In the genomic region with DNA sequence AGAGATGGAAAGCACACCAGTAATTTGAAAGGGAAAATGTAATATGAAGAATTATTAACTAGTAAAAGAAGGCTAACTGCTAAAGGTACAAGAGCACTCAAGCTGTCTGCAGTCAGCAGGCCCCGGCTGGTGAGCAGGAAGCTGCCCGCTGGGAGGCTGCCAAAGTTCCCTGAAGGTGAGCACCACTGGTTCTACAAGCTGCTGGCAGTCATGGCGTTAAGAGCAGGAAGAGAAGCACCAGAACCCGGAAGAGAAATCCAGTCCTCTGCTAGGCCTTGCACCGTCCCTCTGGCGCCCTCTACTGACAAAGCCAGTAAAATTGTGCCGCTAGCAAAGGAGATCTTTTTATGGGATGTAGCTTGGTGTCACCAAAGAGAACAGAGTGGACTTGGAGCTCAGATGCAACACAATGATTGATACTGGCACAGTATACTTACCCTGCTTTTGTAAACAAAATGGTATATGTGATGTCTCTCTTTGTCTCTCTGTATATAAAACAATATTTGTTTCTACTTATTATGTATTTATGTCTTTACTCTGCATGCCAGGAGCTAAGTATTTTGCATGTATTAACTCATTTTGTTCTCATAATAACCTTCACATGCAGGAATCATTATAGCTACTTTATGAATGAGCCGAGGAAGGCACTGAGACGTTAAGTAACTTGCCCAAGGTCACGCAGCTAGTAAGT, we compare ENCODE assay signal across 1 cellular context.
A peak's percentile ranks its signal among the peaks of the same experiment; 100 is the strongest.
TF ChIP-seq lines count a peak whose summit lies in the region.

No MANE protein-coding gene starts in this region.

TF ChIP-seq in HepG2, 621 proteins besides CTCF, POLR2A, EP300 and RAD21 (continued from another document and continues in another):
- TF ChIP-seq, protein P1, sequence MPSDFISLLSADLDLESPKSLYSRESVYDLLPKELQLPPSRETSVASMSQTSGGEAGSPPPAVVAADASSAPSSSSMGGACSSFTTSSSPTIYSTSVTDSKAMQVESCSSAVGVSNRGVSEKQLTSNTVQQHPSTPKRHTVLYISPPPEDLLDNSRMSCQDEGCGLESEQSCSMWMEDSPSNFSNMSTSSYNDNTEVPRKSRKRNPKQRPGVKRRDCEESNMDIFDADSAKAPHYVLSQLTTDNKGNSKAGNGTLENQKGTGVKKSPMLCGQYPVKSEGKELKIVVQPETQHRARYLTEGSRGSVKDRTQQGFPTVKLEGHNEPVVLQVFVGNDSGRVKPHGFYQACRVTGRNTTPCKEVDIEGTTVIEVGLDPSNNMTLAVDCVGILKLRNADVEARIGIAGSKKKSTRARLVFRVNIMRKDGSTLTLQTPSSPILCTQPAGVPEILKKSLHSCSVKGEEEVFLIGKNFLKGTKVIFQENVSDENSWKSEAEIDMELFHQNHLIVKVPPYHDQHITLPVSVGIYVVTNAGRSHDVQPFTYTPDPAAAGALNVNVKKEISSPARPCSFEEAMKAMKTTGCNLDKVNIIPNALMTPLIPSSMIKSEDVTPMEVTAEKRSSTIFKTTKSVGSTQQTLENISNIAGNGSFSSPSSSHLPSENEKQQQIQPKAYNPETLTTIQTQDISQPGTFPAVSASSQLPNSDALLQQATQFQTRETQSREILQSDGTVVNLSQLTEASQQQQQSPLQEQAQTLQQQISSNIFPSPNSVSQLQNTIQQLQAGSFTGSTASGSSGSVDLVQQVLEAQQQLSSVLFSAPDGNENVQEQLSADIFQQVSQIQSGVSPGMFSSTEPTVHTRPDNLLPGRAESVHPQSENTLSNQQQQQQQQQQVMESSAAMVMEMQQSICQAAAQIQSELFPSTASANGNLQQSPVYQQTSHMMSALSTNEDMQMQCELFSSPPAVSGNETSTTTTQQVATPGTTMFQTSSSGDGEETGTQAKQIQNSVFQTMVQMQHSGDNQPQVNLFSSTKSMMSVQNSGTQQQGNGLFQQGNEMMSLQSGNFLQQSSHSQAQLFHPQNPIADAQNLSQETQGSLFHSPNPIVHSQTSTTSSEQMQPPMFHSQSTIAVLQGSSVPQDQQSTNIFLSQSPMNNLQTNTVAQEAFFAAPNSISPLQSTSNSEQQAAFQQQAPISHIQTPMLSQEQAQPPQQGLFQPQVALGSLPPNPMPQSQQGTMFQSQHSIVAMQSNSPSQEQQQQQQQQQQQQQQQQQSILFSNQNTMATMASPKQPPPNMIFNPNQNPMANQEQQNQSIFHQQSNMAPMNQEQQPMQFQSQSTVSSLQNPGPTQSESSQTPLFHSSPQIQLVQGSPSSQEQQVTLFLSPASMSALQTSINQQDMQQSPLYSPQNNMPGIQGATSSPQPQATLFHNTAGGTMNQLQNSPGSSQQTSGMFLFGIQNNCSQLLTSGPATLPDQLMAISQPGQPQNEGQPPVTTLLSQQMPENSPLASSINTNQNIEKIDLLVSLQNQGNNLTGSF (CRISPR knock-in tag; IDR thresholded peaks at IDR 0.05): no peak
- TF ChIP-seq FOXA1 (IDR thresholded peaks at IDR 0.05): no peak
- TF ChIP-seq FOXA1 (CRISPR knock-in tag; IDR thresholded peaks at IDR 0.05): peak; percentile 39; the same call in 1 of the 2 replicates
- TF ChIP-seq ISX (CRISPR knock-in tag; conservative IDR thresholded peaks at IDR 0.05): no peak
- TF ChIP-seq EHMT2 (IDR thresholded peaks at IDR 0.05; ENCODE audit: borderline replicate concordance, low read depth, low read length): peak; percentile 80; the same call in 1 of the 2 replicates
- peak; percentile 85 for TF ChIP-seq POLR2G (IDR thresholded peaks at IDR 0.05; ENCODE audit: low read depth, low read length)
- peak; percentile 95; the same call in 1 of the 2 replicates for TF ChIP-seq TARDBP (CRISPR knock-in tag; IDR thresholded peaks at IDR 0.05)
- TF ChIP-seq, protein P2, sequence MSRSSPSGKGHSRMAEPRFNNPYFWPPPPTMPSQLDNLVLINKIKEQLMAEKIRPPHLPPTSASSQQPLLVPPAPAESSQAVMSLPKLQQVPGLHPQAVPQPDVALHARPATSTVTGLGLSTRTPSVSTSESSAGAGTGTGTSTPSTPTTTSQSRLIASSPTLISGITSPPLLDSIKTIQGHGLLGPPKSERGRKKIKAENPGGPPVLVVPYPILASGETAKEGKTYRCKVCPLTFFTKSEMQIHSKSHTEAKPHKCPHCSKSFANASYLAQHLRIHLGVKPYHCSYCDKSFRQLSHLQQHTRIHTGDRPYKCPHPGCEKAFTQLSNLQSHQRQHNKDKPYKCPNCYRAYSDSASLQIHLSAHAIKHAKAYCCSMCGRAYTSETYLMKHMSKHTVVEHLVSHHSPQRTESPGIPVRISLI (CRISPR knock-in tag; IDR thresholded peaks at IDR 0.05; ENCODE audit: borderline replicate concordance): peak; percentile 48; the same call in 1 of the 2 replicates
- TF ChIP-seq RXRB (CRISPR knock-in tag; IDR thresholded peaks at IDR 0.05; ENCODE audit: borderline replicate concordance): peak; percentile 78
- TF ChIP-seq, protein P3, sequence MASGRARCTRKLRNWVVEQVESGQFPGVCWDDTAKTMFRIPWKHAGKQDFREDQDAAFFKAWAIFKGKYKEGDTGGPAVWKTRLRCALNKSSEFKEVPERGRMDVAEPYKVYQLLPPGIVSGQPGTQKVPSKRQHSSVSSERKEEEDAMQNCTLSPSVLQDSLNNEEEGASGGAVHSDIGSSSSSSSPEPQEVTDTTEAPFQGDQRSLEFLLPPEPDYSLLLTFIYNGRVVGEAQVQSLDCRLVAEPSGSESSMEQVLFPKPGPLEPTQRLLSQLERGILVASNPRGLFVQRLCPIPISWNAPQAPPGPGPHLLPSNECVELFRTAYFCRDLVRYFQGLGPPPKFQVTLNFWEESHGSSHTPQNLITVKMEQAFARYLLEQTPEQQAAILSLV (CRISPR knock-in tag; IDR thresholded peaks at IDR 0.05; ENCODE audit: borderline replicate concordance): no peak; the same call in 1 of the 2 replicates
- no peak for TF ChIP-seq ZNF30 (CRISPR knock-in tag; IDR thresholded peaks at IDR 0.05)
- no peak for TF ChIP-seq ATRX (CRISPR knock-in tag; IDR thresholded peaks at IDR 0.05; ENCODE audit: borderline replicate concordance)
- TF ChIP-seq, protein P4, sequence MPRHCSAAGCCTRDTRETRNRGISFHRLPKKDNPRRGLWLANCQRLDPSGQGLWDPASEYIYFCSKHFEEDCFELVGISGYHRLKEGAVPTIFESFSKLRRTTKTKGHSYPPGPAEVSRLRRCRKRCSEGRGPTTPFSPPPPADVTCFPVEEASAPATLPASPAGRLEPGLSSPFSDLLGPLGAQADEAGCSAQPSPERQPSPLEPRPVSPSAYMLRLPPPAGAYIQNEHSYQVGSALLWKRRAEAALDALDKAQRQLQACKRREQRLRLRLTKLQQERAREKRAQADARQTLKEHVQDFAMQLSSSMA (CRISPR knock-in tag; IDR thresholded peaks at IDR 0.05): no peak
- TF ChIP-seq ZMAT3 (CRISPR knock-in tag; conservative IDR thresholded peaks at IDR 0.05): peak; percentile 54
- TF ChIP-seq ZNF430 (CRISPR knock-in tag; IDR thresholded peaks at IDR 0.05): peak; percentile 68
- 0 out of 2 replicates have a peak, but pooled peaks have one; percentile 25 for TF ChIP-seq ZNF543 (CRISPR knock-in tag; IDR thresholded peaks at IDR 0.05)
- TF ChIP-seq, protein P5, sequence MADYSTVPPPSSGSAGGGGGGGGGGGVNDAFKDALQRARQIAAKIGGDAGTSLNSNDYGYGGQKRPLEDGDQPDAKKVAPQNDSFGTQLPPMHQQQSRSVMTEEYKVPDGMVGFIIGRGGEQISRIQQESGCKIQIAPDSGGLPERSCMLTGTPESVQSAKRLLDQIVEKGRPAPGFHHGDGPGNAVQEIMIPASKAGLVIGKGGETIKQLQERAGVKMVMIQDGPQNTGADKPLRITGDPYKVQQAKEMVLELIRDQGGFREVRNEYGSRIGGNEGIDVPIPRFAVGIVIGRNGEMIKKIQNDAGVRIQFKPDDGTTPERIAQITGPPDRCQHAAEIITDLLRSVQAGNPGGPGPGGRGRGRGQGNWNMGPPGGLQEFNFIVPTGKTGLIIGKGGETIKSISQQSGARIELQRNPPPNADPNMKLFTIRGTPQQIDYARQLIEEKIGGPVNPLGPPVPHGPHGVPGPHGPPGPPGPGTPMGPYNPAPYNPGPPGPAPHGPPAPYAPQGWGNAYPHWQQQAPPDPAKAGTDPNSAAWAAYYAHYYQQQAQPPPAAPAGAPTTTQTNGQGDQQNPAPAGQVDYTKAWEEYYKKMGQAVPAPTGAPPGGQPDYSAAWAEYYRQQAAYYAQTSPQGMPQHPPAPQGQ (CRISPR knock-in tag; IDR thresholded peaks at IDR 0.05; ENCODE audit: borderline replicate concordance): peak; percentile 82; the same call in 1 of the 2 replicates
- 0 out of 2 replicates have a peak, but pooled peaks have one; percentile 47 for TF ChIP-seq TBP (CRISPR knock-in tag; IDR thresholded peaks at IDR 0.05)
- no peak for TF ChIP-seq CHCHD3 (CRISPR knock-in tag; IDR thresholded peaks at IDR 0.05)
- no peak for TF ChIP-seq CREB1 (IDR thresholded peaks at IDR 0.05)
- peak; percentile 77 for TF ChIP-seq CREB1 (CRISPR knock-in tag; IDR thresholded peaks at IDR 0.05)
- TF ChIP-seq, protein P6, sequence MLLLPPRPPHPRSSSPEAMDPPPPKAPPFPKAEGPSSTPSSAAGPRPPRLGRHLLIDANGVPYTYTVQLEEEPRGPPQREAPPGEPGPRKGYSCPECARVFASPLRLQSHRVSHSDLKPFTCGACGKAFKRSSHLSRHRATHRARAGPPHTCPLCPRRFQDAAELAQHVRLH (CRISPR knock-in tag; IDR thresholded peaks at IDR 0.05; ENCODE audit: borderline replicate concordance, low read depth): peak; percentile 96
- TF ChIP-seq SRSF9 (IDR thresholded peaks at IDR 0.05; ENCODE audit: borderline replicate concordance, insufficient read depth, low read depth, low read length, poor library complexity, severe bottlenecking): no peak
- peak; percentile 93 for TF ChIP-seq BRD4 (CRISPR knock-in tag; IDR thresholded peaks at IDR 0.05)
- peak; percentile 75; the same call in 1 of the 2 replicates for TF ChIP-seq ZNF329 (CRISPR knock-in tag; IDR thresholded peaks at IDR 0.05; ENCODE audit: low read depth)
- no peak for TF ChIP-seq TCF7L2 (IDR thresholded peaks at IDR 0.05; ENCODE audit: low read depth, low read length)
- no peak for TF ChIP-seq JUND (CRISPR knock-in tag; IDR thresholded peaks at IDR 0.05)
- no peak for TF ChIP-seq ATM (IDR thresholded peaks at IDR 0.05; ENCODE audit: borderline replicate concordance)
- TF ChIP-seq ZSCAN29 (CRISPR knock-in tag; conservative IDR thresholded peaks at IDR 0.05): 0 out of 2 replicates have a peak, but pooled peaks have one; percentile 18
- no peak for TF ChIP-seq ZNF709 (CRISPR knock-in tag; IDR thresholded peaks at IDR 0.05)
- peak; percentile 30; the same call in 1 of the 2 replicates for TF ChIP-seq NFYC (CRISPR knock-in tag; IDR thresholded peaks at IDR 0.05)
- TF ChIP-seq ZNF124 (CRISPR knock-in tag; IDR thresholded peaks at IDR 0.05): peak; percentile 69; the same call in 1 of the 2 replicates
- TF ChIP-seq, protein P7, sequence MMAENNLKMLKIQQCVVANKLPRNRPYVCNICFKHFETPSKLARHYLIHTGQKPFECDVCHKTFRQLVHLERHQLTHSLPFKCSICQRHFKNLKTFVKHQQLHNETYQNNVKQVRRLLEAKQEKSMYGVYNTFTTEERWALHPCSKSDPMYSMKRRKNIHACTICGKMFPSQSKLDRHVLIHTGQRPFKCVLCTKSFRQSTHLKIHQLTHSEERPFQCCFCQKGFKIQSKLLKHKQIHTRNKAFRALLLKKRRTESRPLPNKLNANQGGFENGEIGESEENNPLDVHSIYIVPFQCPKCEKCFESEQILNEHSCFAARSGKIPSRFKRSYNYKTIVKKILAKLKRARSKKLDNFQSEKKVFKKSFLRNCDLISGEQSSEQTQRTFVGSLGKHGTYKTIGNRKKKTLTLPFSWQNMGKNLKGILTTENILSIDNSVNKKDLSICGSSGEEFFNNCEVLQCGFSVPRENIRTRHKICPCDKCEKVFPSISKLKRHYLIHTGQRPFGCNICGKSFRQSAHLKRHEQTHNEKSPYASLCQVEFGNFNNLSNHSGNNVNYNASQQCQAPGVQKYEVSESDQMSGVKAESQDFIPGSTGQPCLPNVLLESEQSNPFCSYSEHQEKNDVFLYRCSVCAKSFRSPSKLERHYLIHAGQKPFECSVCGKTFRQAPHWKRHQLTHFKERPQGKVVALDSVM (CRISPR knock-in tag; IDR thresholded peaks at IDR 0.05): 0 out of 2 replicates have a peak, but pooled peaks have one; percentile 58
- peak; percentile 72 for TF ChIP-seq FOSL2 (CRISPR knock-in tag; IDR thresholded peaks at IDR 0.05)
- TF ChIP-seq ZNF652 (CRISPR knock-in tag; IDR thresholded peaks at IDR 0.05; ENCODE audit: borderline replicate concordance, low read depth): peak; percentile 89
- TF ChIP-seq ZNF556 (CRISPR knock-in tag; IDR thresholded peaks at IDR 0.05; ENCODE audit: borderline replicate concordance): peak; percentile 56; the same call in 1 of the 2 replicates
- TF ChIP-seq, protein P8, sequence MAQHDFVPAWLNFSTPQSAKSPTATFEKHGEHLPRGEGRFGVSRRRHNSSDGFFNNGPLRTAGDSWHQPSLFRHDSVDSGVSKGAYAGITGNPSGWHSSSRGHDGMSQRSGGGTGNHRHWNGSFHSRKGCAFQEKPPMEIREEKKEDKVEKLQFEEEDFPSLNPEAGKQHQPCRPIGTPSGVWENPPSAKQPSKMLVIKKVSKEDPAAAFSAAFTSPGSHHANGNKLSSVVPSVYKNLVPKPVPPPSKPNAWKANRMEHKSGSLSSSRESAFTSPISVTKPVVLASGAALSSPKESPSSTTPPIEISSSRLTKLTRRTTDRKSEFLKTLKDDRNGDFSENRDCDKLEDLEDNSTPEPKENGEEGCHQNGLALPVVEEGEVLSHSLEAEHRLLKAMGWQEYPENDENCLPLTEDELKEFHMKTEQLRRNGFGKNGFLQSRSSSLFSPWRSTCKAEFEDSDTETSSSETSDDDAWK (CRISPR knock-in tag; IDR thresholded peaks at IDR 0.05): no peak
- peak; percentile 76; the same call in 1 of the 2 replicates for TF ChIP-seq SMYD3 (CRISPR knock-in tag; IDR thresholded peaks at IDR 0.05)
- TF ChIP-seq, protein P9, sequence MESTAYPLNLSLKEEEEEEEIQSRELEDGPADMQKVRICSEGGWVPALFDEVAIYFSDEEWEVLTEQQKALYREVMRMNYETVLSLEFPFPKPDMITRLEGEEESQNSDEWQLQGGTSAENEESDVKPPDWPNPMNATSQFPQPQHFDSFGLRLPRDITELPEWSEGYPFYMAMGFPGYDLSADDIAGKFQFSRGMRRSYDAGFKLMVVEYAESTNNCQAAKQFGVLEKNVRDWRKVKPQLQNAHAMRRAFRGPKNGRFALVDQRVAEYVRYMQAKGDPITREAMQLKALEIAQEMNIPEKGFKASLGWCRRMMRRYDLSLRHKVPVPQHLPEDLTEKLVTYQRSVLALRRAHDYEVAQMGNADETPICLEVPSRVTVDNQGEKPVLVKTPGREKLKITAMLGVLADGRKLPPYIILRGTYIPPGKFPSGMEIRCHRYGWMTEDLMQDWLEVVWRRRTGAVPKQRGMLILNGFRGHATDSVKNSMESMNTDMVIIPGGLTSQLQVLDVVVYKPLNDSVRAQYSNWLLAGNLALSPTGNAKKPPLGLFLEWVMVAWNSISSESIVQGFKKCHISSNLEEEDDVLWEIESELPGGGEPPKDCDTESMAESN (CRISPR knock-in tag; conservative IDR thresholded peaks at IDR 0.05): peak; percentile 69
- TF ChIP-seq ZNF747 (CRISPR knock-in tag; IDR thresholded peaks at IDR 0.05; ENCODE audit: borderline replicate concordance): peak; percentile 80; the same call in 1 of the 2 replicates
- TF ChIP-seq ZNF136 (CRISPR knock-in tag; IDR thresholded peaks at IDR 0.05; ENCODE audit: low read depth): peak; percentile 90; the same call in 1 of the 2 replicates
- peak; percentile 46 for TF ChIP-seq BCL6 (CRISPR knock-in tag; IDR thresholded peaks at IDR 0.05)
- no peak; the same call in 1 of the 2 replicates for TF ChIP-seq HCFC1 (IDR thresholded peaks at IDR 0.05; ENCODE audit: low read depth, low read length)
- no peak for TF ChIP-seq ZSCAN30 (CRISPR knock-in tag; IDR thresholded peaks at IDR 0.05)
- TF ChIP-seq ZNF558 (CRISPR knock-in tag; IDR thresholded peaks at IDR 0.05; ENCODE audit: borderline replicate concordance): no peak
- peak; percentile 40; the same call in 1 of the 2 replicates for TF ChIP-seq MYC (CRISPR knock-in tag; IDR thresholded peaks at IDR 0.05; ENCODE audit: borderline replicate concordance)
- no peak for TF ChIP-seq PLRG1 (conservative IDR thresholded peaks at IDR 0.05)
- TF ChIP-seq HDAC6 (IDR thresholded peaks at IDR 0.05; ENCODE audit: low read depth, low read length): no peak
